17 cellular contexts compared by ENCODE assay signal in the genomic region with DNA sequence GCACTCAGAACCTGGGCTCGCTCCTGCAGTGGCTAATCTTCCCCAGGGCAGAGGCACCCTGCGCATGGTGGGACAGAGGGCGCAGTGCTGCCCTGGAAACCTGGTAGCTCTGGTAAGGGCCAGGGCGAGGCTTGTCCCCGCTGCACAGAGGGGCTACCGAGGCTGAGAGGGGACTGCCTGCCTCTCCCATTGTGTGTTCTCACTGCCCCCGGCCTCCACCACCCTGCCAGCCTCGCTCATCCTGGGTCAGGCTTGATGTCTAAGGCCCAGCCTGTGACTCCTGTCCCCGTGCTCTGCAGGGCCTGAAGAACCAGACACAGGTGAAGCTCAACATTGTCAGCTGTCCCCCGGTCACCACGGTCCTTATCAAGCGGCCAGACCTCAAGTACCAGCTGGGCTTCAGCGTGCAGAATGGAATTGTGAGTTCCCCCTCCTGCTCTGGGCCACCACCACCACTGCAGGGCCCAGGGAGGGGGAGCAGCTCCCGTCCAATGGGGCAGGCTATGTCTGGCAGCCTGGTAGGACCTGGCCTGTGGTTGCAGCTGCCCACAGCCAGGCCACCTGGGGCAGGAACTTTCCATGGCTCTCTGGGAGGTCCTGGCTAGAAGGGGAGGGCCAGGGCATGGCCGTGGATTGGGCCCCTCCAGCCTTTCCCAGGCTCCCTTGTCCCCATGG.
DNase-seq lines count a peak whose midpoint lies in the region; ATAC-seq, FAIRE-seq and TF ChIP-seq lines count a peak whose summit lies in the region.
"Had no signal": no experiment of that assay in that cellular context is flagged by ENCODE, and none has a peak within 500 bp of the region (broad histone marks: within the 10 kb centered on the region; RNA-seq: fewer than 3 reads in every experiment).

No MANE protein-coding gene starts in this region.

- H3K4me1 ChIP-seq in IMR-90 (ENCODE audit: control insufficient read depth, insufficient read depth, low read length) (no peaks in the 10 kb centered on the region), kidney (ENCODE audit: control insufficient read depth in 1 of 2, insufficient read depth in 1 of 2, low read depth in 1 of 2, low read length in 2 of 2) (no peaks in the 10 kb centered on the region), neural progenitor cell (peaks cover 10% of the 10 kb centered on the region)

- H2BK15ac ChIP-seq in IMR-90 (ENCODE audit: low read depth, low read length) = no peak overlapping the region

- H2AK9ac ChIP-seq in IMR-90 (replicated peaks; ENCODE audit: low read depth, low read length, poor library complexity) = no peak overlapping the region

- H3K14ac ChIP-seq in IMR-90 (replicated peaks; ENCODE audit: low read depth, low read length) = no peak overlapping the region

- in situ Hi-C loops in IMR-90 (cut with MboI; ENCODE audit: low sequenced_read_pairs) = no loop called here

- no peaks in the 10 kb centered on the region for H3K79me2 ChIP-seq in neural progenitor cell (ENCODE audit: low read depth)

- peaks cover 4% of the 10 kb centered on the region for H3F3A ChIP-seq in neural progenitor cell (ENCODE audit: low read depth)

- no peak overlapping the region for H4K5ac ChIP-seq in IMR-90 (ENCODE audit: low read depth, low read length)

- H2AK5ac ChIP-seq in IMR-90 (ENCODE audit: low read depth, low read length) = no peak overlapping the region

- no TSS peak for BruUV-seq in IMR-90 (replicated peaks; lab: Mats Ljungman, UMichigan)

- no peak overlapping the region for H3K4ac ChIP-seq in IMR-90 (ENCODE audit: low read depth, low read length)

- H3K23ac ChIP-seq in IMR-90 (ENCODE audit: low read depth, low read length) = no peak overlapping the region

- DNase-seq in left ventricle myocardium superior (peak; percentile 9), cardiac septum (ENCODE audit: low spot score) (no peak), IMR-90 (no peak), kidney (peak; percentile 59), DMS153 treated with DMSO at 0.1 percent for 48 hours (lab: John Stamatoyannopoulos, UW; ENCODE audit: unreplicated experiment) (no peak), neural progenitor cell (ENCODE audit: low spot score) (no peak)
- DNase-seq: Calu3, DMS53, DND-41, EL, H9 had no signal

- no peak overlapping the region for H4K91ac ChIP-seq in IMR-90 (ENCODE audit: insufficient read depth, low read depth, low read length)

- H3K9me3 ChIP-seq in IMR-90 (ENCODE audit: control insufficient read depth, insufficient read depth, low read length) = no peaks in the 10 kb centered on the region
- H3K9me3 ChIP-seq in kidney (ENCODE audit: control insufficient read depth in 1 of 2, low read length in 2 of 2) = no peaks in the 10 kb centered on the region
- no peaks in the 10 kb centered on the region for H3K9me3 ChIP-seq in neural progenitor cell (ENCODE audit: low read depth)
- H3K9me3 ChIP-seq: BLaER1 treated with 17β-estradiol and CSF1 and Interleukin-3, amounts not matched to agents 10 nM and 100 nM had no signal

- no peaks in the 10 kb centered on the region; a peak in 1 of 4 replicates for H3K79me1 ChIP-seq in IMR-90 (ENCODE audit: low read depth in 1 of 2, low read length in 2 of 2)

- no peak overlapping the region for H3K4me2 ChIP-seq in IMR-90 (ENCODE audit: low read depth, low read length)
- no peak overlapping the region for H3K4me2 ChIP-seq in neural progenitor cell
- H3K4me2 ChIP-seq: BLaER1 treated with 17β-estradiol and CSF1 and Interleukin-3, amounts not matched to agents 10 nM and 100 nM had no signal

- H3K9me3 Mint-ChIP-seq in neural progenitor cell = no peaks in the 10 kb centered on the region
- H3K9me3 Mint-ChIP-seq: CD8-positive, alpha-beta T cell; H9 had no signal

- intact Hi-C loops in left ventricle myocardium superior (cut with micrococcal nuclease) (no loop called here), cardiac septum (cut with DNase I) (loop anchor here (10.0 kb wide), 1 partner anchor 323 kb away; no protein-coding TSS in a partner anchor), IMR-90 (cut with micrococcal nuclease) (no loop called here), kidney (cut with DNase I) (no loop called here)

- peaks cover 16% of the 10 kb centered on the region for H3K36me3 Mint-ChIP-seq in neural progenitor cell

- peaks cover 7% of the 10 kb centered on the region for H3K27me3 Mint-ChIP-seq in neural progenitor cell (ENCODE audit: insufficient read depth, low read depth)
- H3K27me3 Mint-ChIP-seq: B cell had no signal

- H3K36me3 ChIP-seq in IMR-90 (ENCODE audit: control insufficient read depth, insufficient read depth, low read length) (peaks cover 13% of the 10 kb centered on the region), kidney (ENCODE audit: control insufficient read depth in 1 of 2, insufficient read depth in 2 of 2, low read length in 2 of 2) (no peaks in the 10 kb centered on the region), neural progenitor cell (no peaks in the 10 kb centered on the region)

- H3K4me1 Mint-ChIP-seq in neural progenitor cell = peaks cover 20% of the 10 kb centered on the region
- H3K4me1 Mint-ChIP-seq: B cell had no signal

- H3K27ac ChIP-seq in IMR-90 (ENCODE audit: insufficient read depth, low read length) (no peak overlapping the region), kidney (ENCODE audit: low read depth in 2 of 2, low read length in 2 of 2) (no peak overlapping the region), neural progenitor cell (no peak overlapping the region)
- H3K27ac ChIP-seq: BLaER1 treated with 17β-estradiol and CSF1 and Interleukin-3, amounts not matched to agents 10 nM and 100 nM had no signal

- FAIRE-seq in kidney (lab: Jason Lieb, UNC) = no peak
- FAIRE-seq: GM12878, H1, HepG2 had no signal

- H3K27me3 ChIP-seq in IMR-90 (ENCODE audit: control insufficient read depth, insufficient read depth, low read length) = no peaks in the 10 kb centered on the region
- H3K27me3 ChIP-seq in neural progenitor cell = no peaks in the 10 kb centered on the region
- H3K27me3 ChIP-seq: BLaER1 treated with 17β-estradiol and CSF1 and Interleukin-3, amounts not matched to agents 10 nM and 100 nM had no signal

- H2BK20ac ChIP-seq in IMR-90 (ENCODE audit: low read depth, low read length) = no peak overlapping the region

- H3K4me3 ChIP-seq in IMR-90 (ENCODE audit: insufficient read depth, low read depth, low read length) = no peak overlapping the region
- H3K4me3 ChIP-seq in kidney (ENCODE audit: low read length in 2 of 2) = no peak overlapping the region
- H3K4me3 ChIP-seq in neural progenitor cell = no peak overlapping the region
- H3K4me3 ChIP-seq: BLaER1 treated with 17β-estradiol and CSF1 and Interleukin-3, amounts not matched to agents 10 nM and 100 nM; GM12878 had no signal

- H3K4me3 Mint-ChIP-seq in neural progenitor cell = no peak overlapping the region
- H3K4me3 Mint-ChIP-seq: B cell; CD8-positive, alpha-beta T cell; H9 had no signal

- no peak overlapping the region for H3K27ac Mint-ChIP-seq in neural progenitor cell
- H3K27ac Mint-ChIP-seq: B cell; CD8-positive, alpha-beta T cell had no signal

- H3K56ac ChIP-seq in IMR-90 (ENCODE audit: extremely low read depth, insufficient read depth, low read length) = no peak overlapping the region

- no peak overlapping the region for H2BK120ac ChIP-seq in IMR-90 (ENCODE audit: low read depth, low read length)

- CTCF ChIA-PET in IMR-90 (lab: Yijun Ruan, JAX) = no interaction called here

- H2BK5ac ChIP-seq in IMR-90 (ENCODE audit: low read depth, low read length, poor library complexity, severe bottlenecking) = no peak overlapping the region

- H4K8ac ChIP-seq in IMR-90 (ENCODE audit: low read depth in 2 of 2, low read length in 2 of 2) = no peak overlapping the region

- ATAC-seq in left ventricle myocardium superior (no peak), IMR-90 (ENCODE audit: low read depth) (no peak)
- ATAC-seq: CD8-positive, alpha-beta T cell; GM12878; HepG2 had no signal

- dilution Hi-C loops in IMR-90 (cut with HindIII; ENCODE audit: low sequenced_read_pairs, unreplicated experiment) = no loop called here

- H2AFZ ChIP-seq in IMR-90 (replicated peaks; ENCODE audit: low read length, poor library complexity) (peak overlapping the region; percentile 43), neural progenitor cell (replicated peaks) (no peak overlapping the region)

- 89% methylated on average over 4 of the region's 15 CpGs; no CpG with 5 or more reads in 1 of the 2 experiments for WGBS in IMR-90 (ENCODE audit: extremely low coverage in 2 of 2, insufficient read length in 1 of 2), 2 experiments

- no peak for TF ChIP-seq CTCF in IMR-90 (conservative IDR thresholded peaks at IDR 0.05; ENCODE audit: low read depth, low read length)
- no peak for TF ChIP-seq CTCF in kidney (IDR thresholded peaks at IDR 0.05; ENCODE audit: borderline replicate concordance, extremely low read depth, insufficient read depth)
- no peak for TF ChIP-seq CTCF in neural progenitor cell (IDR thresholded peaks at IDR 0.05)

- no peak for TF ChIP-seq RAD21 in IMR-90 (IDR thresholded peaks at IDR 0.05; ENCODE audit: low read length)

- no peak overlapping the region for H3K9ac ChIP-seq in IMR-90 (ENCODE audit: low read depth, low read length)
- no peak overlapping the region for H3K9ac ChIP-seq in kidney (ENCODE audit: low read length in 2 of 2)
- H3K9ac ChIP-seq in neural progenitor cell = no peak overlapping the region
- H3K9ac ChIP-seq: BLaER1 treated with 17β-estradiol and CSF1 and Interleukin-3, amounts not matched to agents 10 nM and 100 nM had no signal

- POLR2A ChIA-PET in IMR-90 (lab: Charles Lee; ENCODE audit: unreplicated experiment) = no interaction called here

- no peak overlapping the region for H3K18ac ChIP-seq in IMR-90 (ENCODE audit: low read depth, low read length)

- H4K20me1 ChIP-seq in IMR-90 (ENCODE audit: insufficient read depth, low read length) (no peaks in the 10 kb centered on the region; the same call in 1 of the 2 replicates), neural progenitor cell (ENCODE audit: low read depth) (peaks cover 15% of the 10 kb centered on the region)

- no peak for TF ChIP-seq POLR2A in IMR-90 (IDR thresholded peaks at IDR 0.05; ENCODE audit: low read depth, low read length)

- no peaks in the 10 kb centered on the region for H3K9me1 ChIP-seq in IMR-90 (ENCODE audit: insufficient read depth, low read length)

TF ChIP-seq in IMR-90, 13 proteins besides CTCF, POLR2A, EP300 and RAD21:
- TF ChIP-seq MAZ (IDR thresholded peaks at IDR 0.05; ENCODE audit: borderline replicate concordance, low read depth, low read length) (no peak), BHLHE40 (IDR thresholded peaks at IDR 0.05; ENCODE audit: low read depth, low read length) (no peak), RCOR1 (IDR thresholded peaks at IDR 0.05; ENCODE audit: insufficient replicate concordance, low read length) (no peak), SMC3 (IDR thresholded peaks at IDR 0.05; ENCODE audit: low read depth, low read length) (no peak), RFX5 (IDR thresholded peaks at IDR 0.05; ENCODE audit: low read depth, low read length) (no peak)
TF ChIP-seq in IMR-90: peak in this region for 0.

Comparison
In these comparisons a context has a peak if more than half of its experiments do, and no peak if none do; other contexts are left out.
1. DNase-seq: peak in left ventricle myocardium superior (single experiment) and kidney (single experiment); none in cardiac septum (single experiment), IMR-90 (single experiment), DMS153 treated with DMSO at 0.1 percent for 48 hours (single experiment) and neural progenitor cell (single experiment).